Comparison of ENCODE assay signal across 23 cellular contexts in genomic region chr11:76600124-76600655, GRCh38.
"Had no signal": no experiment of that assay in that cellular context is flagged by ENCODE, and none has a peak within 500 bp of the region (broad histone marks: within the 10 kb centered on the region; RNA-seq: fewer than 3 reads in every experiment).

No MANE protein-coding gene starts in this region.

- H3K27me3 Mint-ChIP-seq: activated CD4-positive, alpha-beta memory T cell treated with anti-CD3 and anti-CD28 coated beads, Interleukin-2, amount 10 ng/mL, durations not matched to agents 7 days and 5 days; activated naive CD8-positive, alpha-beta T cell treated with anti-CD3 and anti-CD28 coated beads, Interleukin-2, amount 10 ng/mL, durations not matched to agents 7 days and 5 days had no signal

- H3K27me3 ChIP-seq: ascending aorta, cardiac muscle cell, transverse colon had no signal

- H3K27ac Mint-ChIP-seq: activated CD4-positive, alpha-beta memory T cell treated with anti-CD3 and anti-CD28 coated beads, Interleukin-2, amount 10 ng/mL, durations not matched to agents 7 days and 5 days; activated CD4-positive, alpha-beta T cell treated with anti-CD3 and anti-CD28 coated beads, Interleukin-2, amount 10 ng/mL, durations not matched to agents 7 days and 5 days; activated naive CD4-positive, alpha-beta T cell treated with anti-CD3 and anti-CD28 coated beads, Interleukin-2, amount 10 ng/mL, durations not matched to agents 7 days and 5 days; activated naive CD8-positive, alpha-beta T cell treated with anti-CD3 and anti-CD28 coated beads, Interleukin-2, amount 10 ng/mL, durations not matched to agents 7 days and 5 days; brain; naive thymus-derived CD4-positive, alpha-beta T cell; T-helper 1 cell treated with Interleukin-12 subunit alpha and Interleukin-12 subunit beta and Interleukin-4 antibody, amounts not matched to agents 30 μg/mL and 1 μg/mL, for 36 hours had no signal

- H3K36me3 ChIP-seq: ascending aorta, cardiac muscle cell, spleen, transverse colon, WERI-Rb-1 had no signal

- H3K9me3 Mint-ChIP-seq: activated CD4-positive, alpha-beta memory T cell treated with anti-CD3 and anti-CD28 coated beads, Interleukin-2, amount 10 ng/mL, durations not matched to agents 7 days and 5 days; activated CD4-positive, alpha-beta T cell treated with anti-CD3 and anti-CD28 coated beads, Interleukin-2, amount 10 ng/mL, durations not matched to agents 7 days and 5 days; activated naive CD4-positive, alpha-beta T cell treated with anti-CD3 and anti-CD28 coated beads, Interleukin-2, amount 10 ng/mL, durations not matched to agents 7 days and 5 days; activated naive CD8-positive, alpha-beta T cell treated with anti-CD3 and anti-CD28 coated beads, Interleukin-2, amount 10 ng/mL, durations not matched to agents 7 days and 5 days; T-helper 1 cell treated with Interleukin-12 subunit alpha and Interleukin-12 subunit beta and Interleukin-4 antibody, amounts not matched to agents 30 μg/mL and 1 μg/mL, for 36 hours had no signal

- H3K27ac ChIP-seq: ascending aorta, cardiac muscle cell, spleen, transverse colon, WERI-Rb-1 had no signal

- H3K4me3 Mint-ChIP-seq: activated CD4-positive, alpha-beta memory T cell treated with anti-CD3 and anti-CD28 coated beads, Interleukin-2, amount 10 ng/mL, durations not matched to agents 7 days and 5 days; activated CD4-positive, alpha-beta T cell treated with anti-CD3 and anti-CD28 coated beads, Interleukin-2, amount 10 ng/mL, durations not matched to agents 7 days and 5 days; activated naive CD4-positive, alpha-beta T cell treated with anti-CD3 and anti-CD28 coated beads, Interleukin-2, amount 10 ng/mL, durations not matched to agents 7 days and 5 days; activated naive CD8-positive, alpha-beta T cell treated with anti-CD3 and anti-CD28 coated beads, Interleukin-2, amount 10 ng/mL, durations not matched to agents 7 days and 5 days; brain; naive thymus-derived CD4-positive, alpha-beta T cell; T-helper 1 cell treated with Interleukin-12 subunit alpha and Interleukin-12 subunit beta and Interleukin-4 antibody, amounts not matched to agents 30 μg/mL and 1 μg/mL, for 36 hours had no signal

- H3K9me2 ChIP-seq: SK-N-SH had no signal

- H3K4me2 ChIP-seq: SK-N-SH had no signal

- ATAC-seq: activated CD4-positive, CD25-positive, alpha-beta regulatory T cell treated with anti-CD3 and anti-CD28 coated beads, Interleukin-2, amount 50 U/mL, for 24 hours; naive thymus-derived CD4-positive, alpha-beta T cell; right cardiac atrium had no signal

- H3K9ac ChIP-seq: SK-N-SH had no signal

- H3K9me3 ChIP-seq: ascending aorta, SK-N-SH, spleen, transverse colon had no signal

- H3K4me3 ChIP-seq: ascending aorta, cardiac muscle cell, spleen, transverse colon had no signal

- DNase-seq: activated CD4-positive, alpha-beta T cell treated with anti-CD3 and anti-CD28 coated beads, Interleukin-2, amount 10 ng/mL, durations not matched to agents 7 days and 5 days; activated gamma-delta T cell; activated naive CD4-positive, alpha-beta T cell treated with anti-CD3 and anti-CD28 coated beads, Interleukin-2, amount 10 ng/mL, durations not matched to agents 7 days and 5 days; activated naive CD8-positive, alpha-beta T cell treated with anti-CD3 and anti-CD28 coated beads, Interleukin-2, amount 10 ng/mL, durations not matched to agents 7 days and 5 days; foreskin fibroblast; mammary epithelial cell; midbrain; nucleus accumbens; SK-N-SH; spleen; stimulated activated naive CD4-positive, alpha-beta T cell treated with Interleukin-2 at 50 U/mL for 16 hours; SW 1271; T-helper 9 cell; transverse colon; WERI-Rb-1 had no signal

- H3K36me3 Mint-ChIP-seq: activated naive CD4-positive, alpha-beta T cell treated with anti-CD3 and anti-CD28 coated beads, Interleukin-2, amount 10 ng/mL, durations not matched to agents 7 days and 5 days; activated naive CD8-positive, alpha-beta T cell treated with anti-CD3 and anti-CD28 coated beads, Interleukin-2, amount 10 ng/mL, durations not matched to agents 7 days and 5 days; brain had no signal
